Comparison of ENCODE assay signal across 8 cellular contexts in the genomic region with DNA sequence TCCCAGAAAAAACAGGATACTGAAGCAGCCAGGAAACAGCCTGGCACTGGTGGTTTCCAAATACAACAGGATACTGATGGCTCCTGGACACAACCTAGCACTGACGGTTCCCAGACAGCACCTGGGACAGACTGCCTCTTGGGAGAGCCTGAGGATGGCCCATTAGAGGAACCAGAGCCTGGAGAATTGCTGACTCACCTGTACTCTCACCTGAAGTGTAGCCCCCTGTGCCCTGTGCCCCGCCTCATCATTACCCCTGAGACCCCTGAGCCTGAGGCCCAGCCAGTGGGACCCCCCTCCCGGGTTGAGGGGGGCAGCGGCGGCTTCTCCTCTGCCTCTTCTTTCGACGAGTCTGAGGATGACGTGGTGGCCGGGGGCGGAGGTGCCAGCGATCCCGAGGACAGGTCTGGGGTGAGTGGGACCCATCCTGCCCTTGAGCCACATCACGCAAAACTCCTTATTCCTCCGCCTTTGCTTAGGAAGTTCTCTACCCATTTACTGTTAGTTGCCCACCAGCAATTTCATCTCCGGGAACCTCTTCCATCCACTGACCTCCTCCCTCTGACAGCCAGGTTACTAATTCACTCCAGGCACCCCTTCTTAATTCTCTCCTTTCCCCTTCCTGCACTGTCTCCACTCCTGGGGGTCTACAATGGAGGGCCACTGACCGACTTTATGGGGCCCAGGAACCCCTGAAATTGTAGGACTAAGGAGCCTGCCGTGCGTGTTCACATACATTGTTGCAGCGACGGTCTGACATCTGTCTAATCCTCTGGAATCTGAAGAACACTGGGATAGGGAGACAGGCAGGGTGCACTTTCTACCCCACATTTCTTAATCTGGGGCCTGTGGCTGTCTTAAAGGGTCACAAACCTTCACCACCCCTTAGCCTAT. TPM values are rescaled to one million over a fixed set of nuclear protein-coding genes. Genes with fewer than 3 reads are reported as not detected.
DNase-seq lines count a peak whose midpoint lies in the region; ATAC-seq and TF ChIP-seq lines count a peak whose summit lies in the region.

No MANE protein-coding gene starts in this region.

- no peaks in the 10 kb centered on the region for H3K27me3 ChIP-seq in BJ (ENCODE audit: control insufficient read depth, insufficient read depth, low read length)
- H3K27me3 ChIP-seq in brain microvascular endothelial cell (replicated peaks): no peaks in the 10 kb centered on the region
- H3K27me3 ChIP-seq in liver (ENCODE audit: control insufficient read depth in 4 of 4, insufficient read depth in 4 of 4, low read length in 3 of 4): no peaks in the 10 kb centered on the region
- no peaks in the 10 kb centered on the region for H3K27me3 ChIP-seq in thymus (ENCODE audit: control insufficient read depth, insufficient read depth)

- DNase-seq in BJ (ENCODE audit: low read depth) (no peak), LoVo (ENCODE audit: low spot score) (peak; percentile 18), brain microvascular endothelial cell (no peak), GM10248 (ENCODE audit: extremely low spot score) (no peak)

- peak overlapping the region; percentile 70 for H3K4me3 ChIP-seq in BJ (ENCODE audit: low read depth, low read length)
- peak overlapping the region; percentile 76 for H3K4me3 ChIP-seq in brain microvascular endothelial cell (ENCODE audit: low read depth, low read length)
- H3K4me3 ChIP-seq in liver (ENCODE audit: low read depth in 1 of 3, low read length in 3 of 3): peak overlapping the region; percentile 61 to 91 (median 78)
- peak overlapping the region; percentile 91 for H3K4me3 ChIP-seq in thymus (ENCODE audit: low read length)

- ATAC-seq in GM21390 (IDR thresholded peaks at IDR 0.05; ENCODE audit: unreplicated experiment): no peak
- ATAC-seq in GM18873 (IDR thresholded peaks at IDR 0.05; ENCODE audit: low FRiP score, unreplicated experiment): no peak

- TF ChIP-seq CTCF in BJ (IDR thresholded peaks at IDR 0.05; ENCODE audit: insufficient read depth, low read depth, low read length) (no peak), brain microvascular endothelial cell (IDR thresholded peaks at IDR 0.05; ENCODE audit: low read depth, low read length, missing control alignments) (no peak), liver (IDR thresholded peaks at IDR 0.05; ENCODE audit: low read depth, low read length, missing input control) (no peak), GM10248 (IDR thresholded peaks at IDR 0.05; ENCODE audit: control extremely low read depth, extremely low read depth, low read depth, missing control alignments) (no peak)

- POLR2A ChIA-PET in BJ (lab: Charles Lee): no interaction called here
- POLR2A ChIA-PET in GM10248 (lab: Yijun Ruan, JAX): interaction anchor here (1.5 kb wide), 1 partner anchor 32 kb away, joined by 4 read pairs; a partner anchor contains a TSS

- peak overlapping the region; percentile 40 to 86 for H3K9ac ChIP-seq in liver (ENCODE audit: low read depth in 1 of 2, low read length in 2 of 2)

- H3K27ac ChIP-seq in brain microvascular endothelial cell: peak overlapping the region; percentile 99
- peak overlapping the region; percentile 95 to 97 for H3K27ac ChIP-seq in liver (ENCODE audit: low read depth in 1 of 2, low read length in 2 of 2)
- peak overlapping the region; percentile 87 for H3K27ac ChIP-seq in thymus (ENCODE audit: low read depth)

- H3K9me3 ChIP-seq in liver (ENCODE audit: control insufficient read depth in 4 of 4, low read length in 3 of 4) (no peaks in the 10 kb centered on the region), thymus (ENCODE audit: control insufficient read depth) (no peaks in the 10 kb centered on the region)

- H3K36me3 ChIP-seq in BJ (ENCODE audit: control insufficient read depth, insufficient read depth, low read length) (no peaks in the 10 kb centered on the region; the same call in none of the 2 replicates), brain microvascular endothelial cell (replicated peaks) (no peaks in the 10 kb centered on the region), liver (ENCODE audit: control insufficient read depth in 4 of 4, insufficient read depth in 3 of 4, low read depth in 1 of 4, low read length in 3 of 4) (peaks cover 0 to 3% (median 0%) of the 10 kb centered on the region in 4 donors), thymus (ENCODE audit: control insufficient read depth, insufficient read depth) (peaks cover 4% of the 10 kb centered on the region)

- in situ Hi-C loops in brain microvascular endothelial cell (cut with HindIII; ENCODE audit: low pct_ligation_motif_present, low sequenced_read_pairs): no loop called here

- 24% methylated on average over 20 of the region's 20 CpGs for WGBS in liver
- WGBS in thymus: 85% methylated on average over 20 of the region's 20 CpGs

- H3K4me1 ChIP-seq in liver (ENCODE audit: control insufficient read depth in 4 of 4, insufficient read depth in 4 of 4, low read length in 3 of 4) (peaks cover 9 to 56% (median 39%) of the 10 kb centered on the region in 4 donors), thymus (ENCODE audit: control insufficient read depth, insufficient read depth, low read length) (peaks cover 42% of the 10 kb centered on the region)

- no peak for TF ChIP-seq RAD21 in liver (IDR thresholded peaks at IDR 0.05)

- CTCF ChIA-PET in BJ (lab: Yijun Ruan, JAX): interaction anchor here (0.8 to 1.5 kb wide), 3 partner anchors 9 to 616 kb away, joined by 3 to 12 read pairs (median 3); no protein-coding TSS in a partner anchor
- CTCF ChIA-PET in GM10248 (lab: Yijun Ruan, JAX): interaction anchor here (1.0 kb wide), 1 partner anchor 25 kb away, joined by 3 read pairs; no protein-coding TSS in a partner anchor

TF ChIP-seq in liver, 16 proteins besides CTCF, POLR2A, EP300 and RAD21 (continues in another document):
- TF ChIP-seq FOXA2 (IDR thresholded peaks at IDR 0.05) (no peak), HNF4G (IDR thresholded peaks at IDR 0.05) (no peak), HNF4A (conservative IDR thresholded peaks at IDR 0.05) (no peak)
- TF ChIP-seq, protein P1, sequence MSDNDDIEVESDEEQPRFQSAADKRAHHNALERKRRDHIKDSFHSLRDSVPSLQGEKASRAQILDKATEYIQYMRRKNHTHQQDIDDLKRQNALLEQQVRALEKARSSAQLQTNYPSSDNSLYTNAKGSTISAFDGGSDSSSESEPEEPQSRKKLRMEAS (IDR thresholded peaks at IDR 0.05): no peak
- TF ChIP-seq, protein P2, sequence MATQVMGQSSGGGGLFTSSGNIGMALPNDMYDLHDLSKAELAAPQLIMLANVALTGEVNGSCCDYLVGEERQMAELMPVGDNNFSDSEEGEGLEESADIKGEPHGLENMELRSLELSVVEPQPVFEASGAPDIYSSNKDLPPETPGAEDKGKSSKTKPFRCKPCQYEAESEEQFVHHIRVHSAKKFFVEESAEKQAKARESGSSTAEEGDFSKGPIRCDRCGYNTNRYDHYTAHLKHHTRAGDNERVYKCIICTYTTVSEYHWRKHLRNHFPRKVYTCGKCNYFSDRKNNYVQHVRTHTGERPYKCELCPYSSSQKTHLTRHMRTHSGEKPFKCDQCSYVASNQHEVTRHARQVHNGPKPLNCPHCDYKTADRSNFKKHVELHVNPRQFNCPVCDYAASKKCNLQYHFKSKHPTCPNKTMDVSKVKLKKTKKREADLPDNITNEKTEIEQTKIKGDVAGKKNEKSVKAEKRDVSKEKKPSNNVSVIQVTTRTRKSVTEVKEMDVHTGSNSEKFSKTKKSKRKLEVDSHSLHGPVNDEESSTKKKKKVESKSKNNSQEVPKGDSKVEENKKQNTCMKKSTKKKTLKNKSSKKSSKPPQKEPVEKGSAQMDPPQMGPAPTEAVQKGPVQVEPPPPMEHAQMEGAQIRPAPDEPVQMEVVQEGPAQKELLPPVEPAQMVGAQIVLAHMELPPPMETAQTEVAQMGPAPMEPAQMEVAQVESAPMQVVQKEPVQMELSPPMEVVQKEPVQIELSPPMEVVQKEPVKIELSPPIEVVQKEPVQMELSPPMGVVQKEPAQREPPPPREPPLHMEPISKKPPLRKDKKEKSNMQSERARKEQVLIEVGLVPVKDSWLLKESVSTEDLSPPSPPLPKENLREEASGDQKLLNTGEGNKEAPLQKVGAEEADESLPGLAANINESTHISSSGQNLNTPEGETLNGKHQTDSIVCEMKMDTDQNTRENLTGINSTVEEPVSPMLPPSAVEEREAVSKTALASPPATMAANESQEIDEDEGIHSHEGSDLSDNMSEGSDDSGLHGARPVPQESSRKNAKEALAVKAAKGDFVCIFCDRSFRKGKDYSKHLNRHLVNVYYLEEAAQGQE (IDR thresholded peaks at IDR 0.05): no peak
- TF ChIP-seq, protein P3, sequence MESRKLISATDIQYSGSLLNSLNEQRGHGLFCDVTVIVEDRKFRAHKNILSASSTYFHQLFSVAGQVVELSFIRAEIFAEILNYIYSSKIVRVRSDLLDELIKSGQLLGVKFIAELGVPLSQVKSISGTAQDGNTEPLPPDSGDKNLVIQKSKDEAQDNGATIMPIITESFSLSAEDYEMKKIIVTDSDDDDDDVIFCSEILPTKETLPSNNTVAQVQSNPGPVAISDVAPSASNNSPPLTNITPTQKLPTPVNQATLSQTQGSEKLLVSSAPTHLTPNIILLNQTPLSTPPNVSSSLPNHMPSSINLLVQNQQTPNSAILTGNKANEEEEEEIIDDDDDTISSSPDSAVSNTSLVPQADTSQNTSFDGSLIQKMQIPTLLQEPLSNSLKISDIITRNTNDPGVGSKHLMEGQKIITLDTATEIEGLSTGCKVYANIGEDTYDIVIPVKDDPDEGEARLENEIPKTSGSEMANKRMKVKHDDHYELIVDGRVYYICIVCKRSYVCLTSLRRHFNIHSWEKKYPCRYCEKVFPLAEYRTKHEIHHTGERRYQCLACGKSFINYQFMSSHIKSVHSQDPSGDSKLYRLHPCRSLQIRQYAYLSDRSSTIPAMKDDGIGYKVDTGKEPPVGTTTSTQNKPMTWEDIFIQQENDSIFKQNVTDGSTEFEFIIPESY (IDR thresholded peaks at IDR 0.05): no peak

RNA-seq across cellular contexts. Expression of a gene that starts 1.2 kb away (rescaled TPM):
- polyA plus RNA-seq in BJ (2011; rRNA removed): 8.9 and 11.9 TPM in 2 replicates
- polyA minus RNA-seq in BJ (2011; rRNA and poly(A)+ RNA removed): 10.0 and 16.4 TPM in 2 replicates
- total RNA-seq in liver: 10 to 100 TPM in 1 of 2 donors, 1 to 10 TPM in 1; 5.1 to 12.5 TPM
- polyA plus RNA-seq in liver: 10 to 100 TPM in 1 of 2 donors, 1 to 10 TPM in 1; 4.2 to 10.2 TPM
- polyA plus RNA-seq in thymus: 35.5 TPM

RNA-seq across cellular contexts. Expression of a gene that starts 1.4 kb away (rescaled TPM):
- polyA plus RNA-seq in BJ (2011; rRNA removed): 22.7 and 35.3 TPM in 2 replicates
- polyA minus RNA-seq in BJ (2011; rRNA and poly(A)+ RNA removed): 15.0 and 20.8 TPM in 2 replicates
- total RNA-seq in liver: 10 to 100 TPM; 15.2 to 24.7 TPM
- 10 to 100 TPM in 1 of 2 donors, 1 to 10 TPM in 1; 6.4 to 30.6 TPM for polyA plus RNA-seq in liver
- 40.1 TPM for polyA plus RNA-seq in thymus

RNA-seq across cellular contexts. Expression of a gene that starts 27.7 kb away (rescaled TPM):
- 15.9 and 28.6 TPM in 2 replicates for polyA plus RNA-seq in BJ (2011; rRNA removed)
- polyA minus RNA-seq in BJ (2011; rRNA and poly(A)+ RNA removed): 10.2 and 13.9 TPM in 2 replicates
- total RNA-seq in liver: 1 to 10 TPM; 1.4 to 3.9 TPM
- polyA plus RNA-seq in liver: 1 to 10 TPM; 1.1 to 4.6 TPM
- polyA plus RNA-seq in thymus: 15.3 TPM

RNA-seq across cellular contexts. Expression of a gene that starts 32.1 kb away (rescaled TPM):
- polyA plus RNA-seq in BJ (2011; rRNA removed) (3.9 and 5.5 TPM in 2 replicates), liver (1 to 10 TPM; 4.2 to 7.7 TPM), thymus (7.4 TPM)
- 5.0 and 5.8 TPM in 2 replicates for polyA minus RNA-seq in BJ (2011; rRNA and poly(A)+ RNA removed)
- total RNA-seq in liver: 1 to 10 TPM in 1 of 2 donors, under 1 TPM in 1; 0.93 to 1.8 TPM

RNA-seq across cellular contexts. Expression of a gene that starts 32.9 kb away (rescaled TPM):
- 92.2 and 167 TPM in 2 replicates for polyA plus RNA-seq in BJ (2011; rRNA removed)
- polyA minus RNA-seq in BJ (2011; rRNA and poly(A)+ RNA removed): 90.9 and 160 TPM in 2 replicates
- total RNA-seq in liver: 10 to 100 TPM; 11.8 to 27.1 TPM
- 10 to 100 TPM; 12.4 to 21.6 TPM for polyA plus RNA-seq in liver
- 58.4 TPM for polyA plus RNA-seq in thymus
